Comparison of ENCODE assay signal across 1 cellular context in the genomic region with DNA sequence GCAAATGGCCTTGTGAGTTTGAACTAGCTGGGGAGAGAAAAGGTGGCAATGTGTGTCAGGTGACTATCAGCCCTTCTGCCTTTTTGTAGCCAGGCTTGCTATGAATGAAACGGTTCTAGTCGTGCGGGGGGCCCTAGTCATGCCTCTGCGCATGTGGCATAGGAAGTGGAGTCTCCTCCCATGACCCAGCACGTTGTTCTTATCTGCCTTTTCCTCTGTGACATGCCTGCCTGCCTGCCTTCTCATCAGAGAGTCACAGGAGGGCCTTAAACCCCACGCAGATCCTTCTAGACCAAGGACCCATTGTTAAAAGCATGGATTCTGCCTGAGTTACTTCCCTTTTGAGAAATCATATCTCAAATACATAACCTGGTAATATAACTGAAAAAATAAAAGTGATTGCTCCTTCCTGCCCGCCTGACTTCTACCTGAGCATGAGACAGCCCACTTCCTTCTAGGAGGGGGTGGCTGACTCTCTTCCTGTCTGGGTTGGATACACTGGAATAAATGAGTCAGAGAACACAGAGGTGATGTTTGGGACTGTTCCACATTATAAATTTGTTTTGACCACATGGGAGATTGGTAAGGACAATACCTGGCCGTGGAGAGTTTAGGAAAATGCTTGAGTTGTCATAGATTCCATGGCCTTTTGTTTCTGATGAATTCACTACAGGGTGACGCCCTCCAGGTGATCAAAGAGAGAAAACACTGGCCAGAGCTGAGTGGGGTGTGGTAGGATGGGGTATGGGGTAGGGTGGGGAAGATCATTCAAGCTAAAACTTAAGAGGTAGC.
TF ChIP-seq lines count a peak whose summit lies in the region.

No MANE protein-coding gene starts in this region.

TF ChIP-seq in HepG2, 621 proteins besides CTCF, POLR2A, EP300 and RAD21:
- TF ChIP-seq, protein P1, sequence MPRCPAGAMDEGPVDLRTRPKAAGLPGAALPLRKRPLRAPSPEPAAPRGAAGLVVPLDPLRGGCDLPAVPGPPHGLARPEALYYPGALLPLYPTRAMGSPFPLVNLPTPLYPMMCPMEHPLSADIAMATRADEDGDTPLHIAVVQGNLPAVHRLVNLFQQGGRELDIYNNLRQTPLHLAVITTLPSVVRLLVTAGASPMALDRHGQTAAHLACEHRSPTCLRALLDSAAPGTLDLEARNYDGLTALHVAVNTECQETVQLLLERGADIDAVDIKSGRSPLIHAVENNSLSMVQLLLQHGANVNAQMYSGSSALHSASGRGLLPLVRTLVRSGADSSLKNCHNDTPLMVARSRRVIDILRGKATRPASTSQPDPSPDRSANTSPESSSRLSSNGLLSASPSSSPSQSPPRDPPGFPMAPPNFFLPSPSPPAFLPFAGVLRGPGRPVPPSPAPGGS (CRISPR knock-in tag; IDR thresholded peaks at IDR 0.05), result no peak
- TF ChIP-seq PLRG1 (conservative IDR thresholded peaks at IDR 0.05), result no peak
- TF ChIP-seq, protein P2, sequence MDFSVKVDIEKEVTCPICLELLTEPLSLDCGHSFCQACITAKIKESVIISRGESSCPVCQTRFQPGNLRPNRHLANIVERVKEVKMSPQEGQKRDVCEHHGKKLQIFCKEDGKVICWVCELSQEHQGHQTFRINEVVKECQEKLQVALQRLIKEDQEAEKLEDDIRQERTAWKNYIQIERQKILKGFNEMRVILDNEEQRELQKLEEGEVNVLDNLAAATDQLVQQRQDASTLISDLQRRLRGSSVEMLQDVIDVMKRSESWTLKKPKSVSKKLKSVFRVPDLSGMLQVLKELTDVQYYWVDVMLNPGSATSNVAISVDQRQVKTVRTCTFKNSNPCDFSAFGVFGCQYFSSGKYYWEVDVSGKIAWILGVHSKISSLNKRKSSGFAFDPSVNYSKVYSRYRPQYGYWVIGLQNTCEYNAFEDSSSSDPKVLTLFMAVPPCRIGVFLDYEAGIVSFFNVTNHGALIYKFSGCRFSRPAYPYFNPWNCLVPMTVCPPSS (IDR thresholded peaks at IDR 0.05), result no peak
- no peak for TF ChIP-seq ZNF577 (CRISPR knock-in tag; IDR thresholded peaks at IDR 0.05; ENCODE audit: borderline replicate concordance, low read depth)
- TF ChIP-seq HNRNPK (IDR thresholded peaks at IDR 0.05; ENCODE audit: low read depth, low read length, poor library complexity, severe bottlenecking), result peak; percentile 44
- TF ChIP-seq IKZF4 (CRISPR knock-in tag; IDR thresholded peaks at IDR 0.05; ENCODE audit: borderline replicate concordance, low read depth, not compliant biosample characterization), result no peak
- TF ChIP-seq MED1 (CRISPR knock-in tag; IDR thresholded peaks at IDR 0.05), result no peak
- no peak for TF ChIP-seq REXO4 (CRISPR knock-in tag; IDR thresholded peaks at IDR 0.05; ENCODE audit: borderline replicate concordance)
